ENCODE assay signal across 9 cellular contexts in the genomic region with DNA sequence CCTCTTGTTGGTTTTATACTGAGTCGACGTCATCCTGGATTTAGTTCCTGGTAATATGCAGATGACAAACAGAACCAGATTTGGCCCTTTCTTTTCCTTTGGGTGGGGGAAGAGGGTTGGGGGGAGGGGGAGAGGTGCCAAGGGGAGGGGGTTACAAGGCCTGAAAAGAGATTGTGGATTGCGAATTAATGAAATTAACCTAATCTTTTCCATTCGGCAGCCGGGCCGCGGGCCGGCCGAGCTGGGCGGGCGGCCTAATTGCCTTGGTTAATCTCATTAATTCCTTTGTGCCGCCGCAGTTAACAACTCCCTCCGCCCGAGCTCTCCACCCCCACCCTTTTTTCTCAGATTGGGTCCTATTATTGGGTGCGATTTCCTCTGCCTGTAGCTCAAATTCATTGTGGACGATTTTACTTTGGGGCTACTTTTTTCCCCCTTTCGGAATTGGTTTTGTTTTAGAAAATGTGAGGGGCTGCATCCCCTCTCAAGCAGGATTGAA. TPM values are rescaled to one million over a fixed set of nuclear protein-coding genes. Genes with fewer than 3 reads are reported as not detected.
A peak's percentile ranks its signal among the peaks of the same experiment; 100 is the strongest.
DNase-seq lines count a peak whose midpoint lies in the region; ATAC-seq and TF ChIP-seq lines count a peak whose summit lies in the region.
"Had no signal": no experiment of that assay in that cellular context is flagged by ENCODE, and none has a peak within 500 bp of the region (broad histone marks: within the 10 kb centered on the region; RNA-seq: fewer than 3 reads in every experiment).

No MANE protein-coding gene starts in this region.

- no peaks in the 10 kb centered on the region for H3K36me3 ChIP-seq in GM23338 (ENCODE audit: insufficient read depth)
- H3K36me3 ChIP-seq in hepatocyte (replicated peaks; ENCODE audit: insufficient read depth, low read depth): no peaks in the 10 kb centered on the region
- H3K36me3 ChIP-seq in skeletal muscle satellite cell (ENCODE audit: insufficient read depth, low read length): no peaks in the 10 kb centered on the region
- no peaks in the 10 kb centered on the region for H3K36me3 ChIP-seq in adrenal gland (replicated peaks in 1 of 2)

- POLR2A ChIA-PET in activated B cell treated with CpG ODN at 0.5 μM for 24 hours (lab: Charles Lee): no interaction called here

- H3K27me3 ChIP-seq in GM23338 (ENCODE audit: insufficient read depth) (peaks cover 100% of the 10 kb centered on the region), hepatocyte (peaks cover 100% of the 10 kb centered on the region), skeletal muscle satellite cell (ENCODE audit: control insufficient read depth, insufficient read depth, low read length) (peaks cover 77% of the 10 kb centered on the region), adrenal gland (peaks cover 98% of the 10 kb centered on the region)

- H3K27me3 Mint-ChIP-seq in GM23338 (ENCODE audit: insufficient read depth, low read depth, poor library complexity): peaks cover 95% of the 10 kb centered on the region
- H3K27me3 Mint-ChIP-seq in activated B cell treated with CpG ODN at 0.5 μM for 24 hours: peaks cover 72% of the 10 kb centered on the region

- peaks cover 62% of the 10 kb centered on the region for H3K4me1 ChIP-seq in GM23338 (ENCODE audit: insufficient read depth)
- H3K4me1 ChIP-seq in hepatocyte (ENCODE audit: insufficient read depth): peaks cover 18% of the 10 kb centered on the region
- peaks cover 16% of the 10 kb centered on the region for H3K4me1 ChIP-seq in skeletal muscle satellite cell (ENCODE audit: control insufficient read depth, insufficient read depth, low read length)
- H3K4me1 ChIP-seq in adrenal gland (replicated peaks in 1 of 2): peaks cover 12 to 15% of the 10 kb centered on the region in 2 donors

- H3K4me3 Mint-ChIP-seq in GM23338 (peak overlapping the region; percentile 65), activated B cell treated with CpG ODN at 0.5 μM for 24 hours (peak overlapping the region; percentile 61)

- no peaks in the 10 kb centered on the region for H3K9me3 Mint-ChIP-seq in GM23338
- H3K9me3 Mint-ChIP-seq in activated B cell treated with CpG ODN at 0.5 μM for 24 hours: no peaks in the 10 kb centered on the region

- peaks cover 11% of the 10 kb centered on the region for H4K20me1 ChIP-seq in GM23338 (replicated peaks; ENCODE audit: insufficient read depth)
- H4K20me1 ChIP-seq in hepatocyte (ENCODE audit: insufficient read depth, poor library complexity, severe bottlenecking): no peaks in the 10 kb centered on the region

- H3K27ac ChIP-seq in GM23338 (ENCODE audit: low read depth): no peak overlapping the region
- no peak overlapping the region for H3K27ac ChIP-seq in hepatocyte
- no peak overlapping the region for H3K27ac ChIP-seq in adrenal gland
- H3K27ac ChIP-seq: epithelial cell of prostate had no signal

- H3K4me3 ChIP-seq in GM23338 (peak overlapping the region; percentile 64), hepatocyte (peak overlapping the region; percentile 57), skeletal muscle satellite cell (ENCODE audit: low read length) (peak overlapping the region; percentile 70), adrenal gland (peak overlapping the region in 1 of 4 donors; percentile 57)

- no peaks in the 10 kb centered on the region; the same call in 2 of the 3 replicates for H3K36me3 Mint-ChIP-seq in GM23338 (ENCODE audit: low read depth)
- H3K36me3 Mint-ChIP-seq in activated B cell treated with CpG ODN at 0.5 μM for 24 hours (ENCODE audit: low read depth): no peaks in the 10 kb centered on the region

- no peak for TF ChIP-seq POLR2A in adrenal gland (IDR thresholded peaks at IDR 0.05)

- peaks cover 20% of the 10 kb centered on the region for H3F3A ChIP-seq in GM23338 (replicated peaks; ENCODE audit: low read depth)

- H3K9me2 ChIP-seq in GM23338 (ENCODE audit: insufficient read depth): no peaks in the 10 kb centered on the region
- H3K9me2 ChIP-seq in hepatocyte (replicated peaks; ENCODE audit: insufficient read depth): no peaks in the 10 kb centered on the region

- TF ChIP-seq CTCF in GM23338 (conservative IDR thresholded peaks at IDR 0.05; ENCODE audit: low read depth in 2 of 2) (no peak), activated B cell treated with CpG ODN at 0.5 μM for 24 hours (IDR thresholded peaks at IDR 0.05) (no peak), hepatocyte (IDR thresholded peaks at IDR 0.05; ENCODE audit: poor library complexity) (no peak), adrenal gland (IDR thresholded peaks at IDR 0.05) (no peak)

- H2AFZ ChIP-seq in GM23338 (peak overlapping the region; percentile 66), hepatocyte (peak overlapping the region; percentile 66)

- ATAC-seq in GM23338: 0 out of 3 replicates have a peak, but pooled peaks have one; percentile 1
- no peak for ATAC-seq in activated B cell treated with CpG ODN at 0.5 μM for 24 hours (ENCODE audit: low read depth)
- no peak for ATAC-seq in GM18867 (IDR thresholded peaks at IDR 0.05; ENCODE audit: unreplicated experiment)

- H3K79me2 ChIP-seq in GM23338 (replicated peaks; ENCODE audit: insufficient read depth): no peaks in the 10 kb centered on the region
- no peaks in the 10 kb centered on the region for H3K79me2 ChIP-seq in hepatocyte

- DNase-seq in GM23338 (ENCODE audit: low spot score) (peak; percentile 72), activated B cell treated with CpG ODN at 0.5 μM for 24 hours (no peak), hepatocyte (ENCODE audit: low spot score) (no peak), adrenal gland (no peak), NCI-H2081 (lab: John Stamatoyannopoulos, UW) (no peak), UCSD-AML1 (lab: John Stamatoyannopoulos, UW; ENCODE audit: unreplicated experiment) (no peak)

- no peaks in the 10 kb centered on the region for H3K9me3 ChIP-seq in hepatocyte (ENCODE audit: low read depth)
- H3K9me3 ChIP-seq in skeletal muscle satellite cell (replicated peaks; ENCODE audit: low read length): no peaks in the 10 kb centered on the region
- no peaks in the 10 kb centered on the region for H3K9me3 ChIP-seq in adrenal gland (replicated peaks in 1 of 3)

- intact Hi-C loops in activated B cell treated with CpG ODN at 0.5 μM for 24 hours (cut with micrococcal nuclease) (no loop called here), adrenal gland (cut with DNase I) (no loop called here)

- no peak overlapping the region for H3K27ac Mint-ChIP-seq in GM23338
- H3K27ac Mint-ChIP-seq in activated B cell treated with CpG ODN at 0.5 μM for 24 hours: no peak overlapping the region

- H3K4me2 ChIP-seq in GM23338 (peak overlapping the region; percentile 90), hepatocyte (peak overlapping the region; percentile 97), skeletal muscle satellite cell (ENCODE audit: low read length) (peak overlapping the region; percentile 87)

- 2% methylated on average over 16 of the region's 18 CpGs for WGBS in hepatocyte (ENCODE audit: low lambda C conversion rate, missing lambda C conversion rate)
- WGBS in adrenal gland, 4 donors: 16 to 32% (median 21%) methylated on average over 18 of the region's 18 CpGs

- CTCF ChIA-PET in activated B cell treated with CpG ODN at 0.5 μM for 24 hours (lab: Charles Lee): no interaction called here

- H3K4me1 Mint-ChIP-seq in GM23338: peaks cover 55% of the 10 kb centered on the region
- peaks cover 19% of the 10 kb centered on the region for H3K4me1 Mint-ChIP-seq in activated B cell treated with CpG ODN at 0.5 μM for 24 hours

- no peak overlapping the region for H3K9ac ChIP-seq in skeletal muscle satellite cell (ENCODE audit: low read depth, low read length)

TF ChIP-seq in GM23338, 12 proteins besides CTCF, POLR2A, EP300 and RAD21 (continues in another document):
- no peak for TF ChIP-seq EZH2 (IDR thresholded peaks at IDR 0.05; ENCODE audit: low read depth, unreplicated experiment)
- no peak for TF ChIP-seq EZH2phosphoT487 (IDR thresholded peaks at IDR 0.05; ENCODE audit: unreplicated experiment)

RNA-seq across cellular contexts. Expression of a gene that starts 0.4 kb away (rescaled TPM):
- 0.97 TPM in 1 of 2 replicates, not detected in the other for total RNA-seq in GM23338 (2014; rRNA removed; shearing (Covaris generic))
- 0.27 and 0.35 TPM in 2 replicates for polyA plus RNA-seq in GM23338 (2016; fragmentation: Nextera tagmentation; extraction: Ambion mirVana)
- total RNA-seq in activated B cell treated with CpG ODN at 0.5 μM for 24 hours: not detected in 2 replicates
- total RNA-seq in hepatocyte: 0.17 TPM in 1 of 2 replicates, not detected in the other
- 0.30 TPM in 1 of 2 replicates, not detected in the other for polyA plus RNA-seq in hepatocyte
- 0.51 and 0.87 TPM in 2 replicates for total RNA-seq in skeletal muscle satellite cell (2012; rRNA removed)
- under 1 TPM in 3 of 8 donors, not detected in 5; 0.14 to 0.21 (median 0.19) TPM for total RNA-seq in adrenal gland
- under 1 TPM in 1 of 3 donors, not detected in 2; 0.61 TPM for polyA plus RNA-seq in adrenal gland
